In the genomic region with DNA sequence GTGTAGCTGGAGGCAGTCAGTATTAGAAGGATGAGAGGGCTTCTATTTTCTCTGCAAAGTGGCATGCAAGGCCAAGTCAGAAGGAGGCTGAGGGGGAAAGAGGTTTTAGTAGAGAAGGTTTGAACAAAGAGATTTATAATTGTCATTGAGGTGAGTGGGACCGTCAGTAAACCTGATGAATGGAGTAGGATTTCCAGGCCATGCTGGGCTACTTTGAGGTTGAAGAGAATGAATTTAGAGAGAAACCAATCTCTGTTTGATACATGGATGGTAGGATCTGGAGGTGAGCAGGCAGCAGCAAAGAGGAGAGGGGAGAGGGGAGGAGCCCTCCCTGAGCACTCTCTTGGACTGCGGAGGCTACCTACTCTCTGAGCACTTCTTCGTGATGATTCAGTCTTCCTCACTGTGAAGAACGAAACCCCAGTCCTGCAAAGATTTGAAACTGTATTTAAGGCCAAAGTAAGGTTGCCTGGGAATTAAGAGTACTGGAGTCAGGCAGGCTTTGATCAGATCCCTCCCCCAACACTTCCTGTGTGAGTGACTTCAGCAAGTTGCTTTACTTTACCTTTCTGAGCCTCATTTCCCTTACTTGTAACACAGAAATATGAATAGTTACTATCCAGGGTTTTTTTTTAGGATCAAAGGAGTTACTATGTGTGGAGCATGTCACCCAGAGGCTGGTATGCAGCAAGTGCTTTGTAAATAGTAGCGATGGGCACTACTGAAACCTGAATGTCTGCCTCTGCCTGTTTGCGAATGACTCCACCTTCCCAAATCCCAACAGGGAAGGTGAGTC, we compare ENCODE assay signal across 8 cellular contexts.
DNase-seq lines count a peak whose midpoint lies in the region; ATAC-seq and TF ChIP-seq lines count a peak whose summit lies in the region.

No MANE protein-coding gene starts in this region.

- TF ChIP-seq CTCF in liver (IDR thresholded peaks at IDR 0.05; ENCODE audit: low read depth, low read length, missing input control) (no peak), vagina (IDR thresholded peaks at IDR 0.05) (no peak)

- H3K9me3 ChIP-seq in liver (ENCODE audit: control insufficient read depth in 4 of 4, low read length in 3 of 4): no peaks in the 10 kb centered on the region
- no peaks in the 10 kb centered on the region for H3K9me3 ChIP-seq in vagina

- intact Hi-C loops in activated T-helper 2 cell treated with anti-CD3 and anti-CD28 coated beads, Interferon-gamma antibody, Interleukin-2, Interleukin-4, amounts not matched to agents 10 μg/mL and 5 μg/mL and 100 μg/mL, durations not matched to agents 14 hours and 24 hours and 36 hours (cut with micrococcal nuclease): loop anchor here (1.0 to 5.0 kb wide), 3 partner anchors 23 to 63 kb away; no protein-coding TSS in a partner anchor
- intact Hi-C loops in vagina (cut with DNase I): no loop called here

- TF ChIP-seq RAD21 in liver (IDR thresholded peaks at IDR 0.05): no peak

- 65% methylated on average over 6 of the region's 6 CpGs for WGBS in liver

- H3K27me3 ChIP-seq in liver (ENCODE audit: control insufficient read depth in 4 of 4, insufficient read depth in 4 of 4, low read length in 3 of 4) (no peaks in the 10 kb centered on the region), vagina (no peaks in the 10 kb centered on the region)

- H3K9me3 Mint-ChIP-seq in activated T-helper 2 cell treated with anti-CD3 and anti-CD28 coated beads, Interferon-gamma antibody, Interleukin-2, Interleukin-4, amounts not matched to agents 10 μg/mL and 5 μg/mL and 100 μg/mL, durations not matched to agents 14 hours and 24 hours and 36 hours: no peaks in the 10 kb centered on the region

- H3K36me3 ChIP-seq in liver (ENCODE audit: control insufficient read depth in 4 of 4, insufficient read depth in 3 of 4, low read depth in 1 of 4, low read length in 3 of 4) (peaks cover 0 to 68% (median 35%) of the 10 kb centered on the region in 4 donors), vagina (no peaks in the 10 kb centered on the region)

- no peak overlapping the region for H3K9ac ChIP-seq in liver (ENCODE audit: low read depth in 1 of 2, low read length in 2 of 2)

- no peak overlapping the region for H3K4me3 ChIP-seq in liver (ENCODE audit: low read depth in 1 of 3, low read length in 3 of 3)
- no peak overlapping the region for H3K4me3 ChIP-seq in vagina

- no peaks in the 10 kb centered on the region for H3K27me3 Mint-ChIP-seq in activated T-helper 2 cell treated with anti-CD3 and anti-CD28 coated beads, Interferon-gamma antibody, Interleukin-2, Interleukin-4, amounts not matched to agents 10 μg/mL and 5 μg/mL and 100 μg/mL, durations not matched to agents 14 hours and 24 hours and 36 hours (ENCODE audit: low read depth)

- no peak overlapping the region for H3K4me3 Mint-ChIP-seq in activated T-helper 2 cell treated with anti-CD3 and anti-CD28 coated beads, Interferon-gamma antibody, Interleukin-2, Interleukin-4, amounts not matched to agents 10 μg/mL and 5 μg/mL and 100 μg/mL, durations not matched to agents 14 hours and 24 hours and 36 hours (ENCODE audit: low read depth)

- no peak for ATAC-seq in GM21786 (IDR thresholded peaks at IDR 0.05; ENCODE audit: unreplicated experiment)
- no peak for ATAC-seq in GM19467 (IDR thresholded peaks at IDR 0.05; ENCODE audit: unreplicated experiment)

- DNase-seq in stimulated activated CD4-positive, alpha-beta T cell treated with anti-CD3 and anti-CD28 coated beads, Interleukin-4, amount 100 ng/mL, for 24 hours: peak; percentile 21
- no peak for DNase-seq in stimulated activated CD4-positive, alpha-beta T cell treated with anti-CD3 and anti-CD28 coated beads, Interleukin-2, amount 100 ng/mL, for 48 hours
- DNase-seq in activated T-helper 2 cell treated with anti-CD3 and anti-CD28 coated beads, Interferon-gamma antibody, Interleukin-2, Interleukin-4, amounts not matched to agents 10 μg/mL and 5 μg/mL and 100 μg/mL, durations not matched to agents 14 hours and 24 hours and 36 hours (ENCODE audit: low spot score): no peak
- peak; percentile 20 to 52 for DNase-seq in vagina (ENCODE audit: extremely low spot score in 2 of 2)
- DNase-seq in substantia nigra (lab: John Stamatoyannopoulos, UW): no peak

- peak overlapping the region; percentile 54 for H3K27ac Mint-ChIP-seq in activated T-helper 2 cell treated with anti-CD3 and anti-CD28 coated beads, Interferon-gamma antibody, Interleukin-2, Interleukin-4, amounts not matched to agents 10 μg/mL and 5 μg/mL and 100 μg/mL, durations not matched to agents 14 hours and 24 hours and 36 hours

- peaks cover 81% of the 10 kb centered on the region for H3K36me3 Mint-ChIP-seq in activated T-helper 2 cell treated with anti-CD3 and anti-CD28 coated beads, Interferon-gamma antibody, Interleukin-2, Interleukin-4, amounts not matched to agents 10 μg/mL and 5 μg/mL and 100 μg/mL, durations not matched to agents 14 hours and 24 hours and 36 hours (ENCODE audit: low read depth)

- peak overlapping the region; percentile 33 to 71 for H3K27ac ChIP-seq in liver (ENCODE audit: low read depth in 1 of 2, low read length in 2 of 2)
- H3K27ac ChIP-seq in vagina: no peak overlapping the region
- no peak overlapping the region for H3K27ac ChIP-seq in substantia nigra (ENCODE audit: low read depth, low read length, poor library complexity, severe bottlenecking)

- H3K4me1 ChIP-seq in liver (ENCODE audit: control insufficient read depth in 4 of 4, insufficient read depth in 4 of 4, low read length in 3 of 4) (peaks cover 12 to 65% (median 59%) of the 10 kb centered on the region in 4 donors), vagina (no peaks in the 10 kb centered on the region)

- H3K4me1 Mint-ChIP-seq in activated T-helper 2 cell treated with anti-CD3 and anti-CD28 coated beads, Interferon-gamma antibody, Interleukin-2, Interleukin-4, amounts not matched to agents 10 μg/mL and 5 μg/mL and 100 μg/mL, durations not matched to agents 14 hours and 24 hours and 36 hours (ENCODE audit: low read depth): peaks cover 56% of the 10 kb centered on the region

- TF ChIP-seq POLR2A in vagina (IDR thresholded peaks at IDR 0.05): no peak

TF ChIP-seq in liver, 16 proteins besides CTCF, POLR2A, EP300 and RAD21:
- TF ChIP-seq JUND (IDR thresholded peaks at IDR 0.05): peak in 1 of 2 donors; percentile 8
- no peak for TF ChIP-seq HNF4G (IDR thresholded peaks at IDR 0.05)

Comparison
In these comparisons a context has a peak if more than half of its experiments do, and no peak if none do; other contexts are left out.
1. DNase-seq: peak in stimulated activated CD4-positive, alpha-beta T cell treated with anti-CD3 and anti-CD28 coated beads, Interleukin-4, amount 100 ng/mL, for 24 hours (single experiment) and vagina (2 of 2); none in stimulated activated CD4-positive, alpha-beta T cell treated with anti-CD3 and anti-CD28 coated beads, Interleukin-2, amount 100 ng/mL, for 48 hours (0 of 2), activated T-helper 2 cell treated with anti-CD3 and anti-CD28 coated beads, Interferon-gamma antibody, Interleukin-2, Interleukin-4, amounts not matched to agents 10 μg/mL and 5 μg/mL and 100 μg/mL, durations not matched to agents 14 hours and 24 hours and 36 hours (single experiment) and substantia nigra (0 of 49).
2. H3K27ac ChIP-seq: peak in liver (2 of 2); none in vagina (single experiment) and substantia nigra (single experiment).